Comparison of ENCODE assay signal across 29 cellular contexts in the genomic region with DNA sequence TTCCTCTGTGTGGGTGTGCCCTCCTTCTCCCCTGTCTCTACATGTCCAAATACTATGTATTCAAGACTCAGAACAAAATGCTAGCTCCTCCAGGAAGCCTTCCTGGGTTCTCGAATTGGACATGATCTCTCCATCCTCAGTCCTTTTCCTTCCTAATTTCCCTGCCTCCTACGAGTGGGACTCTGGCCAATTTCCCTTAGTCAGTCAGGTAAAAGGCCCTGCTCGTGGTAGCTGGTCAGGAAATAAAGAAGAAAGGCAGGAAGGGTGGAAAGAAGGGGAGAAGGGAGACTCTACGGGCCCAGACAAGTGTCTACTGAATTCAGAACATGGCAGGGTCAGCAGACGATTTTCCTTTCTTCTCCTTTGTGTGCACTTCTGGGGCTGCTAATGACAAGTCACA.
"Had no signal": no experiment of that assay in that cellular context is flagged by ENCODE, and none has a peak within 500 bp of the region (broad histone marks: within the 10 kb centered on the region; RNA-seq: fewer than 3 reads in every experiment).

No MANE protein-coding gene starts in this region.

- H3K27ac ChIP-seq: colonic mucosa, gastrocnemius medialis, hepatocyte, neutrophil, right lobe of liver, thoracic aorta, uterus, WERI-Rb-1 had no signal

- DNase-seq: activated CD4-positive, alpha-beta memory T cell treated with anti-CD3 and anti-CD28 coated beads for 36 hours; activated CD4-positive, alpha-beta T cell treated with anti-CD3 and anti-CD28 coated beads for 48 hours; activated CD8-positive, alpha-beta memory T cell treated with anti-CD3 and anti-CD28 coated beads, Interleukin-2, amount 50 U/mL, for 4 hours; activated effector memory CD4-positive, alpha-beta T cell treated with anti-CD3 and anti-CD28 coated beads, Interleukin-2, amount 50 U/mL, for 16 hours; activated naive CD4-positive, alpha-beta T cell treated with anti-CD3 and anti-CD28 coated beads for 36 hours; activated T-cell treated with anti-CD3 and anti-CD28 coated beads, Interleukin-2, amount 50 U/mL, for 1 hour; cerebellar nuclear complex; colonic mucosa; effector CD8-positive, alpha-beta T cell; erythroblast; gastrocnemius medialis; kidney; left colon; natural killer cell; stimulated activated CD4-positive, alpha-beta T cell treated with anti-CD3 and anti-CD28 coated beads, Interleukin-4, amount 100 ng/mL, for 1 hour; T-helper 17 cell; T1000; uterus; WERI-Rb-1 had no signal

- H3K4me3 ChIP-seq: colonic mucosa, gastrocnemius medialis, hepatocyte, right lobe of liver, thoracic aorta, uterus had no signal

- H3K36me3 Mint-ChIP-seq: activated CD4-positive, alpha-beta memory T cell treated with anti-CD3 and anti-CD28 coated beads for 36 hours; natural killer cell; type B pancreatic cell had no signal

- H2AFZ ChIP-seq: hepatocyte had no signal

- H3K4me2 ChIP-seq: hepatocyte had no signal

- FAIRE-seq: endometrium, kidney had no signal

- H3K36me3 ChIP-seq: colonic mucosa, gastrocnemius medialis, neutrophil, right lobe of liver, thoracic aorta, uterus, WERI-Rb-1 had no signal

- H3K79me2 ChIP-seq: hepatocyte had no signal

- H3K4me3 Mint-ChIP-seq: activated CD4-positive, alpha-beta memory T cell treated with anti-CD3 and anti-CD28 coated beads for 36 hours; activated naive CD4-positive, alpha-beta T cell treated with anti-CD3 and anti-CD28 coated beads for 36 hours; activated T-helper 1 cell treated with anti-CD3 and anti-CD28 coated beads, Interleukin-12 subunit alpha, Interleukin-12 subunit beta, Interleukin-2, Interleukin-4 antibody, amounts not matched to agents 30 ng/mL and 10 ng/mL and 1 ng/mL, durations not matched to agents 14 hours and 24 hours and 36 hours; memory B cell; natural killer cell; stimulated activated naive CD8-positive, alpha-beta T cell treated with anti-CD3 and anti-CD28 coated beads, Interleukin-15, Interleukin-2, amounts not matched to agents 100 ng/mL and 50 ng/mL, for 24 hours; T-helper 17 cell; type B pancreatic cell had no signal

- H3K4me1 Mint-ChIP-seq: memory B cell, natural killer cell had no signal

- H3K27ac Mint-ChIP-seq: activated CD4-positive, alpha-beta memory T cell treated with anti-CD3 and anti-CD28 coated beads for 36 hours; activated naive CD4-positive, alpha-beta T cell treated with anti-CD3 and anti-CD28 coated beads for 36 hours; activated T-helper 1 cell treated with anti-CD3 and anti-CD28 coated beads, Interleukin-12 subunit alpha, Interleukin-12 subunit beta, Interleukin-2, Interleukin-4 antibody, amounts not matched to agents 30 ng/mL and 10 ng/mL and 1 ng/mL, durations not matched to agents 14 hours and 24 hours and 36 hours; memory B cell; natural killer cell; stimulated activated naive CD8-positive, alpha-beta T cell treated with anti-CD3 and anti-CD28 coated beads, Interleukin-15, Interleukin-2, amounts not matched to agents 100 ng/mL and 50 ng/mL, for 24 hours; T-helper 17 cell; type B pancreatic cell had no signal

- H3K4me1 ChIP-seq: colonic mucosa, gastrocnemius medialis, uterus had no signal

- H3K9me3 Mint-ChIP-seq: activated CD4-positive, alpha-beta memory T cell treated with anti-CD3 and anti-CD28 coated beads for 36 hours; activated naive CD4-positive, alpha-beta T cell treated with anti-CD3 and anti-CD28 coated beads for 36 hours; activated T-helper 1 cell treated with anti-CD3 and anti-CD28 coated beads, Interleukin-12 subunit alpha, Interleukin-12 subunit beta, Interleukin-2, Interleukin-4 antibody, amounts not matched to agents 30 ng/mL and 10 ng/mL and 1 ng/mL, durations not matched to agents 14 hours and 24 hours and 36 hours; natural killer cell; stimulated activated naive CD8-positive, alpha-beta T cell treated with anti-CD3 and anti-CD28 coated beads, Interleukin-15, Interleukin-2, amounts not matched to agents 100 ng/mL and 50 ng/mL, for 24 hours had no signal

- H3K27me3 ChIP-seq: colonic mucosa, hepatocyte, right lobe of liver, uterus had no signal

- H3K9me3 ChIP-seq: colonic mucosa, gastrocnemius medialis, neutrophil, right lobe of liver, thoracic aorta, uterus had no signal

- ATAC-seq: activated CD4-positive, CD25-positive, alpha-beta regulatory T cell treated with anti-CD3 and anti-CD28 coated beads, Interleukin-2, amount 50 U/mL, for 24 hours; gastrocnemius medialis; left colon; right lobe of liver; T-helper 17 cell had no signal
